In genomic region chr9:109555215-109555614, GRCh38 we compare ENCODE assay signal across 20 cellular contexts.
"Had no signal": no experiment of that assay in that cellular context is flagged by ENCODE, and none has a peak within 500 bp of the region (broad histone marks: within the 10 kb centered on the region; RNA-seq: fewer than 3 reads in every experiment).

No MANE protein-coding gene starts in this region.

- H3K36me3 ChIP-seq: transverse colon had no signal

- H3K27ac Mint-ChIP-seq: activated B cell treated with CpG ODN at 0.5 μM for 24 hours; activated CD4-positive, alpha-beta memory T cell treated with anti-CD3 and anti-CD28 coated beads, Interleukin-2, amount 10 ng/mL, durations not matched to agents 7 days and 5 days; activated CD8-positive, alpha-beta memory T cell treated with anti-CD3 and anti-CD28 coated beads, Interleukin-2, amount 10 ng/mL, durations not matched to agents 7 days and 5 days; activated T-helper 2 cell treated with anti-CD3 and anti-CD28 coated beads, Interferon-gamma antibody, Interleukin-2, Interleukin-4, amounts not matched to agents 10 μg/mL and 5 μg/mL and 100 μg/mL, durations not matched to agents 14 hours and 24 hours and 36 hours had no signal

- H3K36me3 Mint-ChIP-seq: activated CD8-positive, alpha-beta memory T cell treated with anti-CD3 and anti-CD28 coated beads, Interleukin-2, amount 10 ng/mL, durations not matched to agents 7 days and 5 days had no signal

- FAIRE-seq: colon, TTC549 had no signal

- H3K4me3 ChIP-seq: body of pancreas, dorsolateral prefrontal cortex, transverse colon had no signal

- H3K27me3 Mint-ChIP-seq: activated CD8-positive, alpha-beta memory T cell treated with anti-CD3 and anti-CD28 coated beads, Interleukin-2, amount 10 ng/mL, durations not matched to agents 7 days and 5 days had no signal

- H3K4me1 Mint-ChIP-seq: activated B cell treated with CpG ODN at 0.5 μM for 24 hours; activated CD4-positive, alpha-beta memory T cell treated with anti-CD3 and anti-CD28 coated beads, Interleukin-2, amount 10 ng/mL, durations not matched to agents 7 days and 5 days; activated CD8-positive, alpha-beta memory T cell treated with anti-CD3 and anti-CD28 coated beads, Interleukin-2, amount 10 ng/mL, durations not matched to agents 7 days and 5 days had no signal

- H3K9me3 ChIP-seq: body of pancreas, transverse colon had no signal

- DNase-seq: activated B cell treated with CpG ODN at 0.5 μM for 24 hours; activated CD4-positive, alpha-beta memory T cell treated with anti-CD3 and anti-CD28 coated beads, Interleukin-2, amount 10 ng/mL, durations not matched to agents 7 days and 5 days; activated CD4-positive, alpha-beta T cell treated with anti-CD3 and anti-CD28 coated beads for 4 hours; activated CD8-positive, alpha-beta memory T cell treated with anti-CD3 and anti-CD28 coated beads, Interleukin-2, amount 10 ng/mL, durations not matched to agents 7 days and 5 days; activated naive CD4-positive, alpha-beta T cell treated with Interleukin-2 at 50 U/mL for 16 hours; body of pancreas; foreskin melanocyte; glutamatergic neuron; hippocampal formation; islet precursor cell; occipital lobe; posterior cingulate gyrus; stimulated activated CD4-positive, alpha-beta T cell treated with anti-CD3 and anti-CD28 coated beads, Interleukin-2, amount 100 ng/mL, for 24 hours; stimulated activated naive CD8-positive, alpha-beta T cell treated with anti-CD3 and anti-CD28 coated beads, Interleukin-15, Interleukin-2, amounts not matched to agents 100 U/mL and 50 U/mL, for 24 hours; substantia nigra; transverse colon had no signal

- H3K4me1 ChIP-seq: body of pancreas, transverse colon had no signal

- H3K27ac ChIP-seq: body of pancreas, dorsolateral prefrontal cortex, transverse colon had no signal

- H3K4me3 Mint-ChIP-seq: activated B cell treated with CpG ODN at 0.5 μM for 24 hours; activated CD4-positive, alpha-beta memory T cell treated with anti-CD3 and anti-CD28 coated beads, Interleukin-2, amount 10 ng/mL, durations not matched to agents 7 days and 5 days; activated CD8-positive, alpha-beta memory T cell treated with anti-CD3 and anti-CD28 coated beads, Interleukin-2, amount 10 ng/mL, durations not matched to agents 7 days and 5 days had no signal

- H3K27me3 ChIP-seq: body of pancreas, dorsolateral prefrontal cortex, transverse colon had no signal

- H3K9me3 Mint-ChIP-seq: activated B cell treated with CpG ODN at 0.5 μM for 24 hours; activated CD4-positive, alpha-beta memory T cell treated with anti-CD3 and anti-CD28 coated beads, Interleukin-2, amount 10 ng/mL, durations not matched to agents 7 days and 5 days; activated T-helper 2 cell treated with anti-CD3 and anti-CD28 coated beads, Interferon-gamma antibody, Interleukin-2, Interleukin-4, amounts not matched to agents 10 μg/mL and 5 μg/mL and 100 μg/mL, durations not matched to agents 14 hours and 24 hours and 36 hours had no signal
